In the genomic region with DNA sequence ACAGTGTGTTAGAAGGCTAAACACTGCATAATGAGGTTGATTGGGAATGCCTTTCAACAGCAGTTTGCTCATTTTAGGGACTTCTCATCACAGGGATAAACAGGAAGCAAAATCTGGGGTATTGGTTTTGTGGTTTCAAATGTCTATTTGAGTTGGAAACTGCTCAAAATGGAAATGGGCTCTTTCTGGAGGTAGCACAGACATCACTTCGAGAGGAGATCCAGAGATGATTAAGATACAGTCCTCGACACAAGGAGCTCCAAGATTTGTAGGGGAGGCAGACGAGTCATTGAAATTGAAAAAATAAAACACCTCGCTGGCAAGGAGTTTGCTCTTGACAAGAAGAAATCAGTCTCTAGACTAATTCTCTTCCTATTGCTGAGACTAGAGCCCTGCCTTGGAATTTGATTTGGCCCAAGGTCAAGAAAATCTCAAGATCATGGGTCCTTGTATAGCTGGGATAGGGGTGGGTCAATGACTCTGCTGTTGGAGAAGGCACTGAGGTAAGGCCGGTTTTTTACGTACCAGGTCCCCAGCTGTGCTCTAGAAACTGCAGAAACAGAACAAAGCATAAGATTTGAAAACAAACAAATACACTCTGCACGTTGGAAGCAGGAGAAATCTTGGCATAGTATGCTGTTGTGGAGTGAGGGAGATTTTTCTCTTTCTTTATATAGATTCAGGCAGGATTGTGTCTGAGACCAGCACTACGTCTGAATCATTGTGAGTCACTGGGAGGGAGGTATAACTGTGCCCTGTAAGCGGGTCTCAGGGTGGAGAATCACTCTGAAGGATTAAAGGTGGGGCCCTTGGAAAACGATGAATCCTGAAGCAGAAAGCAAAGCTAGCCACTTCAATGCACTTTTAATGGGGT, we compare ENCODE assay signal across 12 cellular contexts. TPM values are rescaled to one million over a fixed set of nuclear protein-coding genes. Genes with fewer than 3 reads are reported as not detected.
DNase-seq lines count a peak whose midpoint lies in the region; ATAC-seq and TF ChIP-seq lines count a peak whose summit lies in the region.
"Had no signal": no experiment of that assay in that cellular context is flagged by ENCODE, and none has a peak within 500 bp of the region (broad histone marks: within the 10 kb centered on the region; RNA-seq: fewer than 3 reads in every experiment).

No MANE protein-coding gene starts in this region.

- H3K36me3 Mint-ChIP-seq in activated T-helper 17 cell treated with anti-CD3 and anti-CD28 coated beads, Interleukin-2, amount 50 U/mL, for 72 hours (ENCODE audit: low read depth): no peaks in the 10 kb centered on the region
- no peaks in the 10 kb centered on the region for H3K36me3 Mint-ChIP-seq in glutamatergic neuron (ENCODE audit: unreplicated experiment)

- peaks cover 12% of the 10 kb centered on the region for H3K4me1 Mint-ChIP-seq in stimulated activated naive CD8-positive, alpha-beta T cell treated with anti-CD3 and anti-CD28 coated beads, Interleukin-15, amount 100 ng/mL, for 72 hours
- H3K4me1 Mint-ChIP-seq in activated T-helper 17 cell treated with anti-CD3 and anti-CD28 coated beads, Interleukin-2, amount 50 U/mL, for 72 hours: peaks cover 22% of the 10 kb centered on the region
- H3K4me1 Mint-ChIP-seq in glutamatergic neuron (ENCODE audit: low read depth, unreplicated experiment): peaks cover 44% of the 10 kb centered on the region

- peak; percentile 43 for ATAC-seq in stimulated activated naive CD8-positive, alpha-beta T cell treated with anti-CD3 and anti-CD28 coated beads, Interleukin-15, Interleukin-2, amounts not matched to agents 100 U/mL and 50 U/mL, for 24 hours
- ATAC-seq in stimulated activated naive CD8-positive, alpha-beta T cell treated with anti-CD3 and anti-CD28 coated beads, Interleukin-15, amount 100 ng/mL, for 72 hours: no peak
- peak; percentile 82 for ATAC-seq in activated T-helper 17 cell treated with anti-CD3 and anti-CD28 coated beads, Interleukin-2, amount 50 U/mL, for 72 hours (replicated peaks)
- ATAC-seq in HG02840 (IDR thresholded peaks at IDR 0.05; ENCODE audit: low FRiP score, unreplicated experiment) (no peak), GM21367 (IDR thresholded peaks at IDR 0.05; ENCODE audit: unreplicated experiment) (no peak)

- no peak overlapping the region for H3K4me3 Mint-ChIP-seq in stimulated activated naive CD8-positive, alpha-beta T cell treated with anti-CD3 and anti-CD28 coated beads, Interleukin-15, amount 100 ng/mL, for 72 hours
- H3K4me3 Mint-ChIP-seq in activated T-helper 17 cell treated with anti-CD3 and anti-CD28 coated beads, Interleukin-2, amount 50 U/mL, for 72 hours: peak overlapping the region; percentile 36
- H3K4me3 Mint-ChIP-seq in glutamatergic neuron (ENCODE audit: unreplicated experiment): peak overlapping the region; percentile 31

- peaks cover 57% of the 10 kb centered on the region for H3K27me3 Mint-ChIP-seq in stimulated activated naive CD8-positive, alpha-beta T cell treated with anti-CD3 and anti-CD28 coated beads, Interleukin-15, amount 100 ng/mL, for 72 hours
- H3K27me3 Mint-ChIP-seq in activated T-helper 17 cell treated with anti-CD3 and anti-CD28 coated beads, Interleukin-2, amount 50 U/mL, for 72 hours: peaks cover 4% of the 10 kb centered on the region
- H3K27me3 Mint-ChIP-seq in glutamatergic neuron (ENCODE audit: unreplicated experiment): peaks cover 7% of the 10 kb centered on the region

- TF ChIP-seq CTCF in glutamatergic neuron (IDR thresholded peaks at IDR 0.05; ENCODE audit: partially characterized antibody, unreplicated experiment): no peak

- no peaks in the 10 kb centered on the region for H3K9me3 Mint-ChIP-seq in stimulated activated naive CD8-positive, alpha-beta T cell treated with anti-CD3 and anti-CD28 coated beads, Interleukin-15, amount 100 ng/mL, for 72 hours
- H3K9me3 Mint-ChIP-seq in activated T-helper 17 cell treated with anti-CD3 and anti-CD28 coated beads, Interleukin-2, amount 50 U/mL, for 72 hours: no peaks in the 10 kb centered on the region
- peaks cover 9% of the 10 kb centered on the region for H3K9me3 Mint-ChIP-seq in glutamatergic neuron (ENCODE audit: unreplicated experiment)

- peak overlapping the region in 1 of 2 donors; percentile 70 for H3K27ac Mint-ChIP-seq in stimulated activated naive CD8-positive, alpha-beta T cell treated with anti-CD3 and anti-CD28 coated beads, Interleukin-15, amount 100 ng/mL, for 72 hours
- H3K27ac Mint-ChIP-seq in activated T-helper 17 cell treated with anti-CD3 and anti-CD28 coated beads, Interleukin-2, amount 50 U/mL, for 72 hours: peak overlapping the region; percentile 51
- H3K27ac Mint-ChIP-seq in glutamatergic neuron (ENCODE audit: unreplicated experiment): no peak overlapping the region

- no peak for DNase-seq in stimulated activated naive CD8-positive, alpha-beta T cell treated with anti-CD3 and anti-CD28 coated beads, Interleukin-15, Interleukin-2, amounts not matched to agents 100 U/mL and 50 U/mL, for 24 hours
- no peak for DNase-seq in stimulated activated naive CD8-positive, alpha-beta T cell treated with anti-CD3 and anti-CD28 coated beads, Interleukin-15, amount 100 ng/mL, for 72 hours
- no peak for DNase-seq in glutamatergic neuron
- no peak for DNase-seq in effector CD4-positive, alpha-beta T cell
- DNase-seq in HuH-7.5 (ENCODE audit: low spot score): no peak
- DNase-seq: C1 segment of cervical spinal cord, Kasumi-1 had no signal

RNA-seq across cellular contexts. Expression of gene KLHDC8A, which starts 17.7 kb away (rescaled TPM):
- not detected for total RNA-seq in activated T-helper 17 cell treated with anti-CD3 and anti-CD28 coated beads, Interleukin-2, amount 50 U/mL, for 72 hours
- 125 TPM for total RNA-seq in glutamatergic neuron (ENCODE audit: unreplicated experiment)
- total RNA-seq: pulmonary artery endothelial cell had no signal

RNA-seq across cellular contexts. Expression of gene LEMD1, which starts 47.4 kb away (rescaled TPM):
- 1 to 10 TPM in 1 of 2 donors, under 1 TPM in 1; 0.61 to 1.1 TPM for total RNA-seq in activated T-helper 17 cell treated with anti-CD3 and anti-CD28 coated beads, Interleukin-2, amount 50 U/mL, for 72 hours
- total RNA-seq in glutamatergic neuron (ENCODE audit: unreplicated experiment): 2.0 TPM
- total RNA-seq: cardiac muscle cell, pulmonary artery endothelial cell had no signal

RNA-seq across cellular contexts. Expression of gene NUAK2, which starts 52.9 kb away (rescaled TPM):
- total RNA-seq in activated T-helper 17 cell treated with anti-CD3 and anti-CD28 coated beads, Interleukin-2, amount 50 U/mL, for 72 hours: 1 to 10 TPM; 1.2 to 2.9 TPM
- total RNA-seq in glutamatergic neuron (ENCODE audit: unreplicated experiment): 8.0 TPM

Comparison
In these comparisons a context has a peak if more than half of its experiments do, and no peak if none do; other contexts are left out.
1. ATAC-seq: peak in stimulated activated naive CD8-positive, alpha-beta T cell treated with anti-CD3 and anti-CD28 coated beads, Interleukin-15, Interleukin-2, amounts not matched to agents 100 U/mL and 50 U/mL, for 24 hours (single experiment) and activated T-helper 17 cell treated with anti-CD3 and anti-CD28 coated beads, Interleukin-2, amount 50 U/mL, for 72 hours (single experiment); none in stimulated activated naive CD8-positive, alpha-beta T cell treated with anti-CD3 and anti-CD28 coated beads, Interleukin-15, amount 100 ng/mL, for 72 hours (single experiment), HG02840 (single experiment) and GM21367 (single experiment).
2. H3K4me3 Mint-ChIP-seq: peak in activated T-helper 17 cell treated with anti-CD3 and anti-CD28 coated beads, Interleukin-2, amount 50 U/mL, for 72 hours (single experiment) and glutamatergic neuron (single experiment); none in stimulated activated naive CD8-positive, alpha-beta T cell treated with anti-CD3 and anti-CD28 coated beads, Interleukin-15, amount 100 ng/mL, for 72 hours (0 of 2).
3. RNA of gene KLHDC8A, which starts 17.7 kb away (total RNA-seq): 125 TPM in glutamatergic neuron (single experiment); not detected in activated T-helper 17 cell treated with anti-CD3 and anti-CD28 coated beads, Interleukin-2, amount 50 U/mL, for 72 hours; every median in the first group is over 100 times any median in the second.